Comparison of ENCODE assay signal across 1 cellular context in genomic region chr7:138891446-138891810, GRCh38.
TF ChIP-seq lines count a peak whose summit lies in the region.

No MANE protein-coding gene starts in this region.

TF ChIP-seq in HepG2, 621 proteins besides CTCF, POLR2A, EP300 and RAD21 (continued from another document):
- TF ChIP-seq THAP7 (CRISPR knock-in tag; IDR thresholded peaks at IDR 0.05) (no peak), ZBTB14 (CRISPR knock-in tag; IDR thresholded peaks at IDR 0.05) (no peak)
